32 cellular contexts compared by ENCODE assay signal in the genomic region with DNA sequence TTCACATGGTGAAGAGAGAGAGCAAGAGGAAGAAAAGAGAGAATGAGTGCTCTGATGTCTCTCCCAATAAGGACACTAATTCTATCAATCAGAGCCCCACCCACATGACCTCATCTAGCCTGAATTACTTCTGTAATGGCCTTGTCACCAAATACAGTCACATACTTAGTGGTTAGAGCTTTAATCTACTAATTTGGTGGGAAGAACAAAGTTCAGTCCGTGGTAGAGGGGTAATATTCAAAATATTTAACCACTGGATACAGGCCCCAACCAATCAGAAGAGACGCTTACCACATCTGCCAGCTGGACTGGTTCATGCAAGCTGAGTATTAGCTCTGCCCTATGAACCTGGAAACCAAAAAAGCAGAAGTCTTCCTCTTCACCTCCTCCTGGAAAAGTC.
"Had no signal": no experiment of that assay in that cellular context is flagged by ENCODE, and none has a peak within 500 bp of the region (broad histone marks: within the 10 kb centered on the region; RNA-seq: fewer than 3 reads in every experiment).

No MANE protein-coding gene starts in this region.

- DNase-seq: activated CD4-positive, alpha-beta memory T cell treated with anti-CD3 and anti-CD28 coated beads, Interleukin-2, amount 10 ng/mL, durations not matched to agents 7 days and 5 days; activated CD4-positive, alpha-beta T cell treated with anti-CD3 and anti-CD28 coated beads for 1 hour; activated CD4-positive, alpha-beta T cell treated with anti-CD3 and anti-CD28 coated beads for 36 hours; activated CD4-positive, alpha-beta T cell treated with anti-CD3 and anti-CD28 coated beads for 48 hours; activated CD4-positive, alpha-beta T cell treated with anti-CD3 and anti-CD28 coated beads, Interleukin-2, amount 10 ng/mL, durations not matched to agents 7 days and 5 days; activated CD4-positive, alpha-beta T cell treated with anti-CD3 and anti-CD28 coated beads, Interleukin-2, amount 50 U/mL, for 48 hours; activated CD4-positive, CD25-positive, alpha-beta regulatory T cell; activated CD8-positive, alpha-beta memory T cell treated with anti-CD3 and anti-CD28 coated beads for 24 hours; activated CD8-positive, alpha-beta memory T cell treated with anti-CD3 and anti-CD28 coated beads, Interleukin-2, amount 10 ng/mL, durations not matched to agents 7 days and 5 days; activated CD8-positive, alpha-beta memory T cell treated with anti-CD3 and anti-CD28 coated beads, Interleukin-2, amount 50 U/mL, for 48 hours; activated CD8-positive, alpha-beta T cell treated with anti-CD3 and anti-CD28 coated beads, Interleukin-2, amount 10 ng/mL, durations not matched to agents 7 days and 5 days; activated effector memory CD4-positive, alpha-beta T cell treated with Interleukin-2 at 50 U/mL for 16 hours; activated gamma-delta T cell; activated naive CD4-positive, alpha-beta T cell treated with anti-CD3 and anti-CD28 coated beads, Interleukin-2, amount 10 ng/mL, durations not matched to agents 7 days and 5 days; activated naive CD4-positive, alpha-beta T cell treated with Interleukin-2 at 50 U/mL for 16 hours; activated naive CD8-positive, alpha-beta T cell treated with anti-CD3 and anti-CD28 coated beads, Interleukin-2, amount 10 ng/mL, durations not matched to agents 7 days and 5 days; activated naive CD8-positive, alpha-beta T cell treated with anti-CD3 and anti-CD28 coated beads, Interleukin-2, amount 50 U/mL, for 24 hours; activated T-cell treated with anti-CD3 and anti-CD28 coated beads, Interleukin-2, amount 50 U/mL, for 24 hours; activated T-cell treated with anti-CD3 and anti-CD28 coated beads, Interleukin-2, amount 50 U/mL, for 48 hours; amygdala; anterior cingulate cortex; body of pancreas; brain microvascular endothelial cell; central memory CD4-positive, alpha-beta T cell; T-cell; T-helper 17 cell; T1000; WERI-Rb-1 had no signal

- H3K27me3 ChIP-seq: ascending aorta, body of pancreas, brain microvascular endothelial cell, breast epithelium had no signal

- H3K4me3 ChIP-seq: ascending aorta, body of pancreas, breast epithelium had no signal

- H3K36me3 ChIP-seq: ascending aorta, brain microvascular endothelial cell, breast epithelium, WERI-Rb-1 had no signal

- ATAC-seq: activated CD4-positive, alpha-beta T cell treated with anti-CD3 and anti-CD28 coated beads for 36 hours; activated CD4-positive, CD25-positive, alpha-beta regulatory T cell treated with anti-CD3 and anti-CD28 coated beads, Interleukin-2, amount 50 U/mL, for 24 hours; activated CD8-positive, alpha-beta memory T cell treated with anti-CD3 and anti-CD28 coated beads, Interleukin-2, amount 10 ng/mL, durations not matched to agents 7 days and 5 days; activated CD8-positive, alpha-beta T cell treated with anti-CD3 and anti-CD28 coated beads, Interleukin-2, amount 10 ng/mL, durations not matched to agents 7 days and 5 days; activated naive CD8-positive, alpha-beta T cell treated with anti-CD3 and anti-CD28 coated beads, Interleukin-2, amount 50 U/mL, for 24 hours; body of pancreas; T-cell; T-helper 17 cell; WTC11 had no signal

- H3K4me1 ChIP-seq: ascending aorta, body of pancreas, breast epithelium had no signal

- H3K27ac ChIP-seq: ascending aorta, body of pancreas, brain microvascular endothelial cell, breast epithelium, WERI-Rb-1 had no signal
